ENCODE assay signal across 24 cellular contexts in genomic region chr14:73124180-73124894, GRCh38. TPM values are rescaled to one million over a fixed set of nuclear protein-coding genes. Genes with fewer than 3 reads are reported as not detected.
DNase-seq lines count a peak whose midpoint lies in the region; ATAC-seq, FAIRE-seq and TF ChIP-seq lines count a peak whose summit lies in the region.
"Had no signal": no experiment of that assay in that cellular context is flagged by ENCODE, and none has a peak within 500 bp of the region (broad histone marks: within the 10 kb centered on the region; RNA-seq: fewer than 3 reads in every experiment).

No MANE protein-coding gene starts in this region.

- WGBS in endodermal cell (ENCODE audit: insufficient coverage in 1 of 2, insufficient read length in 1 of 2), 2 experiments = 73 to 78% methylated on average over 6 of the region's 6 CpGs

- peak overlapping the region; percentile 5 for H3K27ac Mint-ChIP-seq in activated naive CD8-positive, alpha-beta T cell
- H3K27ac Mint-ChIP-seq in activated naive CD8-positive, alpha-beta T cell treated with anti-CD3 and anti-CD28 coated beads for 36 hours = no peak overlapping the region
- no peak overlapping the region for H3K27ac Mint-ChIP-seq in endodermal cell
- peak overlapping the region; percentile 65 for H3K27ac Mint-ChIP-seq in progenitor cell of endocrine pancreas
- H3K27ac Mint-ChIP-seq: type B pancreatic cell had no signal

- peak overlapping the region; percentile 15 for H3K27ac ChIP-seq in endodermal cell (ENCODE audit: low read depth, low read length)
- H3K27ac ChIP-seq: left ventricle myocardium inferior, SJSA1 had no signal

- no peaks in the 10 kb centered on the region for H3K27me3 Mint-ChIP-seq in activated naive CD8-positive, alpha-beta T cell
- H3K27me3 Mint-ChIP-seq in activated naive CD8-positive, alpha-beta T cell treated with anti-CD3 and anti-CD28 coated beads for 36 hours = no peaks in the 10 kb centered on the region
- H3K27me3 Mint-ChIP-seq in endodermal cell (ENCODE audit: insufficient read depth) (peaks cover 42% of the 10 kb centered on the region), progenitor cell of endocrine pancreas (peaks cover 2% of the 10 kb centered on the region)
- H3K27me3 Mint-ChIP-seq: brain, IgD-negative memory B cell, type B pancreatic cell had no signal

- H3K4me1 ChIP-seq in endodermal cell (ENCODE audit: control insufficient read depth, insufficient read depth, low read length) = peaks cover 5% of the 10 kb centered on the region
- H3K4me1 ChIP-seq: left ventricle myocardium inferior, SJSA1 had no signal

- TF ChIP-seq CTCF in endodermal cell (conservative IDR thresholded peaks at IDR 0.05) (no peak), progenitor cell of endocrine pancreas (IDR thresholded peaks at IDR 0.05; ENCODE audit: unreplicated experiment) (no peak)

- peak overlapping the region; percentile 41 for H3K9ac ChIP-seq in endodermal cell (ENCODE audit: extremely low read depth, low read length, poor library complexity, severe bottlenecking)

- H3K4me3 ChIP-seq in endodermal cell (ENCODE audit: low read length) = peak overlapping the region; percentile 31
- H3K4me3 ChIP-seq: left ventricle myocardium inferior, SJSA1 had no signal

- H3K4me3 Mint-ChIP-seq in activated naive CD8-positive, alpha-beta T cell = no peak overlapping the region
- no peak overlapping the region for H3K4me3 Mint-ChIP-seq in activated naive CD8-positive, alpha-beta T cell treated with anti-CD3 and anti-CD28 coated beads for 36 hours
- H3K4me3 Mint-ChIP-seq in endodermal cell (no peak overlapping the region), progenitor cell of endocrine pancreas (ENCODE audit: low read depth) (peak overlapping the region; percentile 7)
- H3K4me3 Mint-ChIP-seq: brain, IgD-negative memory B cell, type B pancreatic cell had no signal

- peaks cover 57% of the 10 kb centered on the region for H3K36me3 ChIP-seq in endodermal cell (ENCODE audit: control insufficient read depth, insufficient read depth, low read length)

- H3K36me3 Mint-ChIP-seq in activated naive CD8-positive, alpha-beta T cell = peaks cover 13% of the 10 kb centered on the region
- peaks cover 12% of the 10 kb centered on the region for H3K36me3 Mint-ChIP-seq in activated naive CD8-positive, alpha-beta T cell treated with anti-CD3 and anti-CD28 coated beads for 36 hours
- peaks cover 57% of the 10 kb centered on the region for H3K36me3 Mint-ChIP-seq in endodermal cell (ENCODE audit: low read depth)
- peaks cover 24% of the 10 kb centered on the region for H3K36me3 Mint-ChIP-seq in progenitor cell of endocrine pancreas (ENCODE audit: insufficient read depth)

- no peak for ATAC-seq in HG02970 (IDR thresholded peaks at IDR 0.05; ENCODE audit: low FRiP score, unreplicated experiment)
- ATAC-seq in HG03095 (IDR thresholded peaks at IDR 0.05; ENCODE audit: unreplicated experiment) = no peak

- H3K9me3 Mint-ChIP-seq in activated naive CD8-positive, alpha-beta T cell (ENCODE audit: low read depth) = no peaks in the 10 kb centered on the region
- no peaks in the 10 kb centered on the region for H3K9me3 Mint-ChIP-seq in activated naive CD8-positive, alpha-beta T cell treated with anti-CD3 and anti-CD28 coated beads for 36 hours
- H3K9me3 Mint-ChIP-seq in endodermal cell = no peaks in the 10 kb centered on the region
- H3K9me3 Mint-ChIP-seq in progenitor cell of endocrine pancreas (ENCODE audit: low read depth) = no peaks in the 10 kb centered on the region
- H3K9me3 Mint-ChIP-seq: brain, IgD-negative memory B cell, type B pancreatic cell had no signal

- no peaks in the 10 kb centered on the region for H3K9me3 ChIP-seq in endodermal cell (ENCODE audit: control insufficient read depth, low read length)
- H3K9me3 ChIP-seq: left ventricle myocardium inferior, SJSA1 had no signal

- no peaks in the 10 kb centered on the region for H3K27me3 ChIP-seq in endodermal cell (ENCODE audit: control insufficient read depth, insufficient read depth, low read length, poor library complexity, severe bottlenecking)
- H3K27me3 ChIP-seq: SJSA1 had no signal

- no peak for DNase-seq in activated naive CD8-positive, alpha-beta T cell treated with anti-CD3 and anti-CD28 coated beads for 36 hours
- DNase-seq in HTR-8/SVneo (ENCODE audit: insufficient read length, low spot score) = no peak
- DNase-seq in endodermal cell = peak; percentile 65
- DNase-seq in progenitor cell of endocrine pancreas (ENCODE audit: low spot score, unreplicated experiment) = no peak
- DNase-seq in occipital lobe (lab: John Stamatoyannopoulos, UW) = no peak
- DNase-seq: activated CD4-positive, CD25-positive, alpha-beta regulatory T cell treated with anti-CD3 and anti-CD28 coated beads, Interleukin-2, amount 50 U/mL, for 72 hours; activated CD8-positive, alpha-beta memory T cell treated with anti-CD3 and anti-CD28 coated beads for 24 hours; activated gamma-delta T cell; GDM1; left ventricle myocardium inferior; NCI-H1930; NCI-H2227 treated with DMSO at 0.1 percent for 48 hours; NCI-H526 treated with DMSO at 0.1 percent for 48 hours; retina; stimulated activated CD4-positive, alpha-beta T cell treated with anti-CD3 and anti-CD28 coated beads, Interleukin-2, amount 100 ng/mL, for 24 hours; substantia nigra had no signal

- FAIRE-seq in HTR-8/SVneo (lab: Jason Lieb, UNC) = peak; percentile 59
- FAIRE-seq: GM18507 had no signal

- H3K4me1 Mint-ChIP-seq in activated naive CD8-positive, alpha-beta T cell (ENCODE audit: low read depth) = peaks cover 5% of the 10 kb centered on the region
- no peaks in the 10 kb centered on the region for H3K4me1 Mint-ChIP-seq in activated naive CD8-positive, alpha-beta T cell treated with anti-CD3 and anti-CD28 coated beads for 36 hours
- H3K4me1 Mint-ChIP-seq in endodermal cell (peaks cover 30% of the 10 kb centered on the region), progenitor cell of endocrine pancreas (ENCODE audit: low read depth) (peaks cover 24% of the 10 kb centered on the region)
- H3K4me1 Mint-ChIP-seq: brain, IgD-negative memory B cell had no signal

RNA-seq across cellular contexts. Expression of gene PSEN1, which starts 12.0 kb away (rescaled TPM):
- 10 to 100 TPM; 23.5 to 23.7 TPM for total RNA-seq in activated naive CD8-positive, alpha-beta T cell treated with anti-CD3 and anti-CD28 coated beads for 36 hours
- 10 to 100 TPM; 45.7 to 49.9 TPM for total RNA-seq in endodermal cell
- polyA plus RNA-seq in endodermal cell (2013, experiment 1 of 2) = 55.6 TPM
- polyA plus RNA-seq in endodermal cell (2013, experiment 2 of 2) = 59.7 TPM
- 61.7 and 62.8 TPM in 2 replicates for total RNA-seq in progenitor cell of endocrine pancreas
- 76.4 TPM for total RNA-seq in occipital lobe

Comparison
In these comparisons a context has a peak if more than half of its experiments do, and no peak if none do; other contexts are left out.
1. H3K27ac Mint-ChIP-seq: peak in activated naive CD8-positive, alpha-beta T cell (single experiment) and progenitor cell of endocrine pancreas (single experiment); none in activated naive CD8-positive, alpha-beta T cell treated with anti-CD3 and anti-CD28 coated beads for 36 hours (single experiment) and endodermal cell (single experiment).